In the genomic region with DNA sequence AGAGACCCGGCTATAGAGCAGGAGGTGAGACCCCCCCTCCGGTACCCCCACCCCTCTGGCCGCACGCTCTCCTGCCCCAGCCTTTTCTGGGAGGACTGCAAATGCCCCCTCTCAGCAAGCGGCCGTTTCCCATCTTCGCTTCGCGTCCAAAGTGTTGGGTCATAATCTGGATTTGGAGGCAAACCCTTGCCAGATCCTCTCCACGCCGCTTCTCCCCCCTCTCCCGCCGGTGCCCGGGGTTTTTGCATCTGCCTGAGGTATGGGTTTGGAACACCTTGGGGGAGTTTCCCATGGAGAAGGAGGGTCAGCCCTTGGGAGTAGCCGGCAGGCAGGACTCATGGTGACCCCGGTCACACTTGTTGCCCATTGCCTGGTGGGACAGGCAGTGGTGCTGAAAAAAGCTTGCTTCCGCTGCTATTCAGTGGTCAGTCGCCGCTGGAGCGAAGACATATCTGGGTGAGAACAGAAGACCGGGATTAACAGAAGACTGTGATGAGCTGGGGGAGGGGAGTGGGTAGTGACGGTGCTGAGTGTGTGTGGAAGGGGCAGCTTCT, we compare ENCODE assay signal across 8 cellular contexts. TPM values are rescaled to one million over a fixed set of nuclear protein-coding genes. Genes with fewer than 3 reads are reported as not detected.
DNase-seq lines count a peak whose midpoint lies in the region; TF ChIP-seq lines count a peak whose summit lies in the region.

No MANE protein-coding gene starts in this region.

- no peaks in the 10 kb centered on the region for H4K20me1 ChIP-seq in osteoblast (ENCODE audit: insufficient read depth, low read length)

- CTCF ChIA-PET in activated naive CD4-positive, alpha-beta T cell treated with anti-CD3 and anti-CD28 coated beads, Interleukin-2, amount 10 ng/mL, durations not matched to agents 7 days and 5 days (lab: Charles Lee): no interaction called here

- H3K27me3 ChIP-seq in osteoblast (ENCODE audit: insufficient read depth, low read length): no peaks in the 10 kb centered on the region

- no peak overlapping the region for H3K27ac Mint-ChIP-seq in activated naive CD4-positive, alpha-beta T cell treated with anti-CD3 and anti-CD28 coated beads, Interleukin-2, amount 10 ng/mL, durations not matched to agents 7 days and 5 days

- H2AFZ ChIP-seq in osteoblast (ENCODE audit: low read length): peak overlapping the region; percentile 72

- H3K9me3 ChIP-seq in osteoblast (ENCODE audit: low read depth, low read length): no peaks in the 10 kb centered on the region

- DNase-seq in D341Med (ENCODE audit: low spot score) (peak; percentile 58), NCI-H1930 (lab: John Stamatoyannopoulos, UW) (peak; percentile 17 to 24), epithelial cell of esophagus (ENCODE audit: low read depth) (peak; percentile 6), osteoblast (ENCODE audit: insufficient read length, low spot score, missing footprints) (peak; percentile 92), NCI-H1048 (lab: John Stamatoyannopoulos, UW) (no peak)
- DNase-seq in activated naive CD4-positive, alpha-beta T cell treated with anti-CD3 and anti-CD28 coated beads, Interleukin-2, amount 10 ng/mL, durations not matched to agents 7 days and 5 days: no peak
- DNase-seq in activated CD8-positive, alpha-beta memory T cell treated with anti-CD3 and anti-CD28 coated beads for 24 hours: no peak
- DNase-seq in activated naive CD4-positive, alpha-beta T cell treated with anti-CD3 and anti-CD28 coated beads, Interleukin-2, amount 50 U/mL, for 16 hours: no peak

- H3K4me1 Mint-ChIP-seq in activated naive CD4-positive, alpha-beta T cell treated with anti-CD3 and anti-CD28 coated beads, Interleukin-2, amount 10 ng/mL, durations not matched to agents 7 days and 5 days: peaks cover 5% of the 10 kb centered on the region

- no peaks in the 10 kb centered on the region for H3K36me3 Mint-ChIP-seq in activated naive CD4-positive, alpha-beta T cell treated with anti-CD3 and anti-CD28 coated beads, Interleukin-2, amount 10 ng/mL, durations not matched to agents 7 days and 5 days

- peaks cover 10% of the 10 kb centered on the region for H3K36me3 ChIP-seq in osteoblast (ENCODE audit: insufficient read depth, low read length)

- no peak overlapping the region for H3K4me3 Mint-ChIP-seq in activated naive CD4-positive, alpha-beta T cell treated with anti-CD3 and anti-CD28 coated beads, Interleukin-2, amount 10 ng/mL, durations not matched to agents 7 days and 5 days

- H3K27ac ChIP-seq in osteoblast (ENCODE audit: low read depth, low read length): peak overlapping the region; percentile 44

- H3K4me3 ChIP-seq in epithelial cell of esophagus (ENCODE audit: low read length) (peak overlapping the region; percentile 43), osteoblast (ENCODE audit: insufficient read depth, low read length) (peak overlapping the region; percentile 84)

- no peak for TF ChIP-seq CTCF in epithelial cell of esophagus (IDR thresholded peaks at IDR 0.05; ENCODE audit: insufficient read depth, low read depth, low read length, missing control alignments)
- no peak for TF ChIP-seq CTCF in osteoblast (IDR thresholded peaks at IDR 0.05; ENCODE audit: extremely low read depth, low read depth, low read length)

- peaks cover 53% of the 10 kb centered on the region for H3K27me3 Mint-ChIP-seq in activated naive CD4-positive, alpha-beta T cell treated with anti-CD3 and anti-CD28 coated beads, Interleukin-2, amount 10 ng/mL, durations not matched to agents 7 days and 5 days

- no peaks in the 10 kb centered on the region for H3K9me3 Mint-ChIP-seq in activated naive CD4-positive, alpha-beta T cell treated with anti-CD3 and anti-CD28 coated beads, Interleukin-2, amount 10 ng/mL, durations not matched to agents 7 days and 5 days

- peaks cover 9% of the 10 kb centered on the region for H3K4me1 ChIP-seq in osteoblast (ENCODE audit: insufficient read depth, low read length)

- H3K79me2 ChIP-seq in osteoblast (ENCODE audit: insufficient read depth, low read length): peaks cover 50% of the 10 kb centered on the region

- H3K4me2 ChIP-seq in osteoblast (ENCODE audit: insufficient read depth, low read length): peak overlapping the region; percentile 85

RNA-seq across cellular contexts. Expression of gene KCNK2, which starts 0.9 kb away (rescaled TPM):
- 86.9 and 161 TPM in 2 replicates for total RNA-seq in osteoblast

Comparison
In these comparisons a context has a peak if more than half of its experiments do, and no peak if none do; other contexts are left out.
1. DNase-seq: peak in D341Med (single experiment), NCI-H1930 (2 of 2), epithelial cell of esophagus (single experiment) and osteoblast (single experiment); none in NCI-H1048 (single experiment), activated naive CD4-positive, alpha-beta T cell treated with anti-CD3 and anti-CD28 coated beads, Interleukin-2, amount 10 ng/mL, durations not matched to agents 7 days and 5 days (single experiment), activated CD8-positive, alpha-beta memory T cell treated with anti-CD3 and anti-CD28 coated beads for 24 hours (single experiment) and activated naive CD4-positive, alpha-beta T cell treated with anti-CD3 and anti-CD28 coated beads, Interleukin-2, amount 50 U/mL, for 16 hours (single experiment).